Comparison of ENCODE assay signal across 22 cellular contexts in genomic region chr5:16600949-16601348, GRCh38. TPM values are rescaled to one million over a fixed set of nuclear protein-coding genes. Genes with fewer than 3 reads are reported as not detected.
DNase-seq lines count a peak whose midpoint lies in the region; ATAC-seq and TF ChIP-seq lines count a peak whose summit lies in the region.
"Had no signal": no experiment of that assay in that cellular context is flagged by ENCODE, and none has a peak within 500 bp of the region (broad histone marks: within the 10 kb centered on the region; RNA-seq: fewer than 3 reads in every experiment).

No MANE protein-coding gene starts in this region.

- H3K79me2 ChIP-seq in GM23338 (replicated peaks; ENCODE audit: insufficient read depth), result no peaks in the 10 kb centered on the region

- H3K27ac Mint-ChIP-seq in activated CD8-positive, alpha-beta memory T cell treated with anti-CD3 and anti-CD28 coated beads, Interleukin-2, amount 10 ng/mL, durations not matched to agents 7 days and 5 days, result no peak overlapping the region
- peak overlapping the region; percentile 62 for H3K27ac Mint-ChIP-seq in activated CD8-positive, alpha-beta T cell treated with anti-CD3 and anti-CD28 coated beads for 36 hours
- H3K27ac Mint-ChIP-seq in stimulated activated memory B cell treated with anti-CD40 and anti-IgM and Interleukin-4, amounts not matched to agents 10 μg/mL and 1 μg/mL and 100 μg/mL, for 72 hours, result peak overlapping the region; percentile 44
- H3K27ac Mint-ChIP-seq in GM23338, result no peak overlapping the region
- H3K27ac Mint-ChIP-seq: type B pancreatic cell had no signal

- CTCF ChIA-PET in activated CD8-positive, alpha-beta memory T cell treated with anti-CD3 and anti-CD28 coated beads, Interleukin-2, amount 10 ng/mL, durations not matched to agents 7 days and 5 days (lab: Charles Lee), result no interaction called here
- CTCF ChIA-PET in activated CD8-positive, alpha-beta T cell treated with anti-CD3 and anti-CD28 coated beads for 36 hours (lab: Charles Lee), result no interaction called here

- H2AFZ ChIP-seq in GM23338, result no peak overlapping the region

- no peak for ATAC-seq in activated CD8-positive, alpha-beta memory T cell treated with anti-CD3 and anti-CD28 coated beads, Interleukin-2, amount 10 ng/mL, durations not matched to agents 7 days and 5 days
- ATAC-seq in activated CD8-positive, alpha-beta T cell treated with anti-CD3 and anti-CD28 coated beads for 36 hours, result no peak
- ATAC-seq in stimulated activated memory B cell treated with anti-CD40 and anti-IgM and Interleukin-4, amounts not matched to agents 10 μg/mL and 1 μg/mL and 100 μg/mL, for 72 hours, result no peak
- no peak for ATAC-seq in GM23338
- ATAC-seq: effector memory CD8-positive, alpha-beta T cell; GM12878; T-cell had no signal

- no peaks in the 10 kb centered on the region for H3K27me3 Mint-ChIP-seq in activated CD8-positive, alpha-beta memory T cell treated with anti-CD3 and anti-CD28 coated beads, Interleukin-2, amount 10 ng/mL, durations not matched to agents 7 days and 5 days
- no peaks in the 10 kb centered on the region for H3K27me3 Mint-ChIP-seq in activated CD8-positive, alpha-beta T cell treated with anti-CD3 and anti-CD28 coated beads for 36 hours
- H3K27me3 Mint-ChIP-seq in stimulated activated memory B cell treated with anti-CD40 and anti-IgM and Interleukin-4, amounts not matched to agents 10 μg/mL and 1 μg/mL and 100 μg/mL, for 72 hours, result peaks cover 8% of the 10 kb centered on the region
- peaks cover 5% of the 10 kb centered on the region for H3K27me3 Mint-ChIP-seq in GM23338 (ENCODE audit: insufficient read depth, low read depth, poor library complexity)
- H3K27me3 Mint-ChIP-seq: effector memory CD8-positive, alpha-beta T cell; T-cell; type B pancreatic cell had no signal

- 0 out of 2 replicates have a peak, but pooled peaks cover 3% of the 10 kb centered on the region for H3K9me2 ChIP-seq in GM23338 (ENCODE audit: insufficient read depth)

- H3F3A ChIP-seq in GM23338 (replicated peaks; ENCODE audit: low read depth), result no peaks in the 10 kb centered on the region

- no peak for TF ChIP-seq CTCF in activated CD8-positive, alpha-beta T cell treated with anti-CD3 and anti-CD28 coated beads for 36 hours (IDR thresholded peaks at IDR 0.05)
- TF ChIP-seq CTCF in dorsolateral prefrontal cortex (IDR thresholded peaks at IDR 0.05 in 54 of 56, conservative IDR thresholded peaks at IDR 0.05 in 2 of 56; ENCODE audit: low read depth in 1 of 56, partially characterized antibody in 56 of 56) (no peak), GM23338 (conservative IDR thresholded peaks at IDR 0.05; ENCODE audit: low read depth in 2 of 2) (no peak)

- DNase-seq in activated CD8-positive, alpha-beta memory T cell treated with anti-CD3 and anti-CD28 coated beads, Interleukin-2, amount 50 U/mL, for 48 hours, result peak; percentile 30
- DNase-seq in activated CD8-positive, alpha-beta memory T cell treated with anti-CD3 and anti-CD28 coated beads, Interleukin-2, amount 10 ng/mL, durations not matched to agents 7 days and 5 days, result no peak
- DNase-seq in activated CD8-positive, alpha-beta T cell treated with anti-CD3 and anti-CD28 coated beads for 36 hours, result no peak
- no peak for DNase-seq in dorsolateral prefrontal cortex
- no peak for DNase-seq in Kasumi-1 (lab: John Stamatoyannopoulos, UW)
- no peak for DNase-seq in GM23338 (ENCODE audit: low spot score)
- DNase-seq in T1000 (lab: John Stamatoyannopoulos, UW), result no peak
- DNase-seq: activated CD4-positive, alpha-beta T cell treated with anti-CD3 and anti-CD28 coated beads, Interleukin-2, amount 50 U/mL, for 4 hours; activated T-cell treated with anti-CD3 and anti-CD28 coated beads, Interleukin-2, amount 50 U/mL, for 48 hours; effector memory CD8-positive, alpha-beta T cell; GF-D8; NCI-H1436; NCI-H2171 treated with DMSO at 0.1 percent for 48 hours; SIG-M5; stimulated activated naive CD4-positive, alpha-beta T cell; T-cell had no signal

- H3K4me3 Mint-ChIP-seq in activated CD8-positive, alpha-beta memory T cell treated with anti-CD3 and anti-CD28 coated beads, Interleukin-2, amount 10 ng/mL, durations not matched to agents 7 days and 5 days, result no peak overlapping the region
- no peak overlapping the region for H3K4me3 Mint-ChIP-seq in activated CD8-positive, alpha-beta T cell treated with anti-CD3 and anti-CD28 coated beads for 36 hours
- H3K4me3 Mint-ChIP-seq in stimulated activated memory B cell treated with anti-CD40 and anti-IgM and Interleukin-4, amounts not matched to agents 10 μg/mL and 1 μg/mL and 100 μg/mL, for 72 hours, result no peak overlapping the region
- H3K4me3 Mint-ChIP-seq in GM23338, result no peak overlapping the region; the same call in 2 of the 3 replicates
- H3K4me3 Mint-ChIP-seq: effector memory CD8-positive, alpha-beta T cell; type B pancreatic cell had no signal

- no peak overlapping the region for H3K4me2 ChIP-seq in GM23338

- intact Hi-C loops in activated CD8-positive, alpha-beta T cell treated with anti-CD3 and anti-CD28 coated beads for 36 hours (cut with micrococcal nuclease), result no loop called here
- intact Hi-C loops in dorsolateral prefrontal cortex (cut with DNase I), result no loop called here

- H4K20me1 ChIP-seq in GM23338 (replicated peaks; ENCODE audit: insufficient read depth), result no peaks in the 10 kb centered on the region

- H3K36me3 ChIP-seq in GM23338 (ENCODE audit: insufficient read depth), result no peaks in the 10 kb centered on the region
- H3K36me3 ChIP-seq: HAP-1, pancreas had no signal

- no peaks in the 10 kb centered on the region for H3K9me3 Mint-ChIP-seq in activated CD8-positive, alpha-beta memory T cell treated with anti-CD3 and anti-CD28 coated beads, Interleukin-2, amount 10 ng/mL, durations not matched to agents 7 days and 5 days (ENCODE audit: low read depth)
- H3K9me3 Mint-ChIP-seq in activated CD8-positive, alpha-beta T cell treated with anti-CD3 and anti-CD28 coated beads for 36 hours, result no peaks in the 10 kb centered on the region
- H3K9me3 Mint-ChIP-seq in stimulated activated memory B cell treated with anti-CD40 and anti-IgM and Interleukin-4, amounts not matched to agents 10 μg/mL and 1 μg/mL and 100 μg/mL, for 72 hours, result no peaks in the 10 kb centered on the region
- H3K9me3 Mint-ChIP-seq in GM23338, result peaks cover 3% of the 10 kb centered on the region; the same call in 1 of the 3 replicates
- H3K9me3 Mint-ChIP-seq: effector memory CD8-positive, alpha-beta T cell; T-cell; type B pancreatic cell had no signal

- H3K36me3 Mint-ChIP-seq in activated CD8-positive, alpha-beta memory T cell treated with anti-CD3 and anti-CD28 coated beads, Interleukin-2, amount 10 ng/mL, durations not matched to agents 7 days and 5 days, result peaks cover 28% of the 10 kb centered on the region
- peaks cover 43% of the 10 kb centered on the region for H3K36me3 Mint-ChIP-seq in activated CD8-positive, alpha-beta T cell treated with anti-CD3 and anti-CD28 coated beads for 36 hours (ENCODE audit: low read depth)
- peaks cover 21% of the 10 kb centered on the region for H3K36me3 Mint-ChIP-seq in stimulated activated memory B cell treated with anti-CD40 and anti-IgM and Interleukin-4, amounts not matched to agents 10 μg/mL and 1 μg/mL and 100 μg/mL, for 72 hours
- no peaks in the 10 kb centered on the region for H3K36me3 Mint-ChIP-seq in GM23338 (ENCODE audit: low read depth)
- H3K36me3 Mint-ChIP-seq: type B pancreatic cell had no signal

- H3K27me3 ChIP-seq in dorsolateral prefrontal cortex (no peaks in the 10 kb centered on the region), GM23338 (ENCODE audit: insufficient read depth) (no peaks in the 10 kb centered on the region)
- H3K27me3 ChIP-seq: pancreas had no signal

- POLR2A ChIA-PET in activated CD8-positive, alpha-beta T cell treated with anti-CD3 and anti-CD28 coated beads for 36 hours (lab: Charles Lee), result no interaction called here

- peaks cover 20% of the 10 kb centered on the region for H3K4me1 Mint-ChIP-seq in activated CD8-positive, alpha-beta memory T cell treated with anti-CD3 and anti-CD28 coated beads, Interleukin-2, amount 10 ng/mL, durations not matched to agents 7 days and 5 days
- H3K4me1 Mint-ChIP-seq in activated CD8-positive, alpha-beta T cell treated with anti-CD3 and anti-CD28 coated beads for 36 hours (ENCODE audit: low read depth), result peaks cover 67% of the 10 kb centered on the region
- peaks cover 12% of the 10 kb centered on the region for H3K4me1 Mint-ChIP-seq in stimulated activated memory B cell treated with anti-CD40 and anti-IgM and Interleukin-4, amounts not matched to agents 10 μg/mL and 1 μg/mL and 100 μg/mL, for 72 hours
- H3K4me1 Mint-ChIP-seq in GM23338, result peaks cover 14% of the 10 kb centered on the region

- H3K27ac ChIP-seq in dorsolateral prefrontal cortex (peak overlapping the region in 51 of 59 donors; percentile 16 to 89 (median 73)), GM23338 (ENCODE audit: low read depth) (no peak overlapping the region)
- H3K27ac ChIP-seq: pancreas had no signal

- H3K4me3 ChIP-seq in dorsolateral prefrontal cortex, result peak overlapping the region in 1 of 59 donors; percentile 8
- H3K4me3 ChIP-seq in GM23338, result no peak overlapping the region
- H3K4me3 ChIP-seq: GM12878, HAP-1, lung, pancreas had no signal

- H3K4me1 ChIP-seq in GM23338 (ENCODE audit: insufficient read depth), result peaks cover 10% of the 10 kb centered on the region
- H3K4me1 ChIP-seq: HAP-1, pancreas had no signal

TF ChIP-seq in GM23338, 12 proteins besides CTCF, POLR2A, EP300 and RAD21:
- no peak for TF ChIP-seq STAT1 (IDR thresholded peaks at IDR 0.05; ENCODE audit: unreplicated experiment)
- no peak for TF ChIP-seq ETS1 (IDR thresholded peaks at IDR 0.05)
- TF ChIP-seq JUNB (IDR thresholded peaks at IDR 0.05; ENCODE audit: unreplicated experiment), result no peak

RNA-seq across cellular contexts. Expression of gene RETREG1, which starts 15.8 kb away (rescaled TPM):
- total RNA-seq in activated CD8-positive, alpha-beta memory T cell treated with anti-CD3 and anti-CD28 coated beads, Interleukin-2, amount 10 ng/mL, durations not matched to agents 7 days and 5 days, result 10 to 100 TPM; 18.1 to 30.3 TPM
- 10 to 100 TPM; 31.7 to 31.9 TPM for total RNA-seq in activated CD8-positive, alpha-beta T cell treated with anti-CD3 and anti-CD28 coated beads for 36 hours
- 100 to 1,000 TPM in 14 of 120 experiments, 10 to 100 TPM in 106; 26.4 to 149 (median 81.6) TPM for total RNA-seq in dorsolateral prefrontal cortex
- total RNA-seq in GM23338 (2014; rRNA removed; shearing (Covaris generic)), result 2.2 and 2.3 TPM in 2 replicates
- 3.6 and 3.8 TPM in 2 replicates for polyA plus RNA-seq in GM23338 (2016; fragmentation: Nextera tagmentation; extraction: Ambion mirVana)

Comparison
In these comparisons a context has a peak if more than half of its experiments do, and no peak if none do; other contexts are left out.
1. H3K27ac Mint-ChIP-seq: peak in activated CD8-positive, alpha-beta T cell treated with anti-CD3 and anti-CD28 coated beads for 36 hours (single experiment) and stimulated activated memory B cell treated with anti-CD40 and anti-IgM and Interleukin-4, amounts not matched to agents 10 μg/mL and 1 μg/mL and 100 μg/mL, for 72 hours (single experiment); none in activated CD8-positive, alpha-beta memory T cell treated with anti-CD3 and anti-CD28 coated beads, Interleukin-2, amount 10 ng/mL, durations not matched to agents 7 days and 5 days (single experiment) and GM23338 (single experiment).